ENCODE assay signal across 11 cellular contexts in the genomic region with DNA sequence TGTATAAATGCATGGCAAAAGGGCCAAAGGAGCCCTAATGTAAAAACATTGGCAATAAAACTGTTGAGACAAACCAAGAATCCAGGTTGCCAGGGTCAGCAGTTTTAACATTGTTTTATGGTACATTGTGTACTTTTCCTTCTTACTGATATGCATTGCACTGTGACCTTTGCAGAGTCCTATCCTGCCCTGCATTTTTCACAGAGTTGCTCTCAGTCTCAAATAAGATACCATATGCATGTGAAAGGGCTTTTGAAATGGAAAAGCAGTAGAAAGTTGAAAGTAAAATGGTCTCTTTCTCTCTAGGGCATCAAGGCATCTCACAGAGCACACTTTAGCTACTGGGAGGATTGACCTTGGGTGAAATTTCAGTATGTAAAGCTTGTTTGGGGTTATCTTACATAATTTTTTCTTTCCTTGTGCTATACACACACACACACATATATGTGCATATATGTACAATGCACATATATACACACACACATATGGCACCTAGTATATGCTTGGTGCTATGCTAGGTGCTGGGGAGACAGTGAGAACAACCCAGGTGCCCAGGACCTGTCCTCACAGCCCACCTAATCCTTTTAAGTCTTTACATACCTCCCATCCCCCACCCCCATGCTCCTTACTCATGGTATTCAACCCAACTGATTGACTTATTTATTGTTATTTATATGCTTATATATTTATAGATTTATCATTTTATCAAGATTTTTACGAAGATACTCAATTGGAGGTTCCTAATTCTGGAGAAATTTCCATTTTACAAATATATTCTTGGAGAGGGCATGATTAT. TPM values are rescaled to one million over a fixed set of nuclear protein-coding genes. Genes with fewer than 3 reads are reported as not detected.
DNase-seq lines count a peak whose midpoint lies in the region; ATAC-seq and TF ChIP-seq lines count a peak whose summit lies in the region.
"Had no signal": no experiment of that assay in that cellular context is flagged by ENCODE, and none has a peak within 500 bp of the region (broad histone marks: within the 10 kb centered on the region; RNA-seq: fewer than 3 reads in every experiment).

No MANE protein-coding gene starts in this region.

- H3K79me2 ChIP-seq in KMS-11 (ENCODE audit: insufficient read depth, low read depth) = no peaks in the 10 kb centered on the region

- DNase-seq in activated CD8-positive, alpha-beta memory T cell treated with anti-CD3 and anti-CD28 coated beads, Interleukin-2, amount 10 ng/mL, durations not matched to agents 7 days and 5 days = no peak
- no peak for DNase-seq in activated CD8-positive, alpha-beta memory T cell treated with anti-CD3 and anti-CD28 coated beads, Interleukin-2, amount 50 U/mL, for 4 hours
- DNase-seq in gastrocnemius medialis (no peak), NCI-H1436 (lab: John Stamatoyannopoulos, UW) (no peak), NK-92 (lab: John Stamatoyannopoulos, UW; ENCODE audit: unreplicated experiment) (no peak)
- no peak for DNase-seq in NK-92 treated with Interleukin-12 subunit alpha and Interleukin-12 subunit beta, amount 100 ng/mL, for 24 hours (lab: John Stamatoyannopoulos, UW)
- DNase-seq: activated CD4-positive, alpha-beta T cell treated with anti-CD3 and anti-CD28 coated beads for 48 hours; DMS79 treated with DMSO at 0.1 percent for 48 hours; NCI-H2081 treated with DMSO at 0.1 percent for 48 hours had no signal

- TF ChIP-seq POLR2A in gastrocnemius medialis (IDR thresholded peaks at IDR 0.05) = no peak

- H3K9me3 ChIP-seq in iPS-15b (ENCODE audit: control insufficient read depth, insufficient read depth, low read length) (no peaks in the 10 kb centered on the region), gastrocnemius medialis (no peaks in the 10 kb centered on the region)

- in situ Hi-C loops in gastrocnemius medialis (cut with MboI; ENCODE audit: low sequenced_read_pairs in 4 of 4) = no loop called here

- H3K27ac Mint-ChIP-seq in activated CD8-positive, alpha-beta memory T cell treated with anti-CD3 and anti-CD28 coated beads, Interleukin-2, amount 10 ng/mL, durations not matched to agents 7 days and 5 days = no peak overlapping the region

- no peak overlapping the region for H3K4me3 ChIP-seq in KMS-11 (IDR thresholded peaks at IDR 0.05; ENCODE audit: insufficient read depth, low read depth, low read length)
- peak overlapping the region; percentile 66 for H3K4me3 ChIP-seq in iPS-15b (ENCODE audit: low read depth, low read length)
- peak overlapping the region in 2 of 4 donors; percentile 65 to 89 for H3K4me3 ChIP-seq in gastrocnemius medialis

- peaks cover 6% of the 10 kb centered on the region for H3K9me3 Mint-ChIP-seq in activated CD8-positive, alpha-beta memory T cell treated with anti-CD3 and anti-CD28 coated beads, Interleukin-2, amount 10 ng/mL, durations not matched to agents 7 days and 5 days (ENCODE audit: low read depth)

- no peaks in the 10 kb centered on the region for H3K36me3 Mint-ChIP-seq in activated CD8-positive, alpha-beta memory T cell treated with anti-CD3 and anti-CD28 coated beads, Interleukin-2, amount 10 ng/mL, durations not matched to agents 7 days and 5 days

- H3K36me3 ChIP-seq in KMS-11 (ENCODE audit: insufficient read depth) (no peaks in the 10 kb centered on the region), iPS-15b (ENCODE audit: control insufficient read depth, insufficient read depth, low read length) (no peaks in the 10 kb centered on the region), gastrocnemius medialis (no peaks in the 10 kb centered on the region)

- intact Hi-C loops in gastrocnemius medialis (cut with DNase I; ENCODE audit: low total_unique reads) = loop anchor here (2.0 kb wide), 2 partner anchors 58 to 788 kb away; partner anchors contain the start of gene STAG1

- peaks cover 37% of the 10 kb centered on the region for H3K27me3 Mint-ChIP-seq in activated CD8-positive, alpha-beta memory T cell treated with anti-CD3 and anti-CD28 coated beads, Interleukin-2, amount 10 ng/mL, durations not matched to agents 7 days and 5 days

- H3K4me1 Mint-ChIP-seq in activated CD8-positive, alpha-beta memory T cell treated with anti-CD3 and anti-CD28 coated beads, Interleukin-2, amount 10 ng/mL, durations not matched to agents 7 days and 5 days = peaks cover 9% of the 10 kb centered on the region

- H3K27ac ChIP-seq in KMS-11 = no peak overlapping the region
- peak overlapping the region; percentile 82 to 98 (median 96) for H3K27ac ChIP-seq in gastrocnemius medialis

- H3K4me1 ChIP-seq in KMS-11 (ENCODE audit: low read depth, poor library complexity, severe bottlenecking) (peaks cover 12% of the 10 kb centered on the region), iPS-15b (ENCODE audit: control insufficient read depth, insufficient read depth, low read length) (peaks cover 23% of the 10 kb centered on the region), gastrocnemius medialis (peaks cover 28 to 38% of the 10 kb centered on the region in 2 donors)

- H3K27me3 ChIP-seq in KMS-11 (ENCODE audit: insufficient read depth, low read depth) (no peaks in the 10 kb centered on the region), iPS-15b (ENCODE audit: control insufficient read depth, insufficient read depth, low read length) (no peaks in the 10 kb centered on the region), gastrocnemius medialis (no peaks in the 10 kb centered on the region)

- TF ChIP-seq CTCF in KMS-11 (conservative IDR thresholded peaks at IDR 0.05; ENCODE audit: low read depth, low read length) = no peak
- TF ChIP-seq CTCF in gastrocnemius medialis (IDR thresholded peaks at IDR 0.05 in 4 of 5, conservative IDR thresholded peaks at IDR 0.05 in 1 of 5) = no peak

- H3K4me2 ChIP-seq in KMS-11 = no peak overlapping the region

- H2AFZ ChIP-seq in KMS-11 (ENCODE audit: low read depth) = peak overlapping the region; percentile 41; the same call in 1 of the 2 replicates

- CTCF ChIA-PET in activated CD8-positive, alpha-beta memory T cell treated with anti-CD3 and anti-CD28 coated beads, Interleukin-2, amount 10 ng/mL, durations not matched to agents 7 days and 5 days (lab: Charles Lee) = no interaction called here

- H3K9ac ChIP-seq in KMS-11 = no peak overlapping the region
- no peak overlapping the region for H3K9ac ChIP-seq in iPS-15b (ENCODE audit: low read depth, low read length)

- ATAC-seq in activated CD8-positive, alpha-beta memory T cell treated with anti-CD3 and anti-CD28 coated beads, Interleukin-2, amount 10 ng/mL, durations not matched to agents 7 days and 5 days = no peak
- ATAC-seq in gastrocnemius medialis = no peak

- H4K20me1 ChIP-seq in KMS-11 (ENCODE audit: insufficient read depth) = no peaks in the 10 kb centered on the region

- peak overlapping the region; percentile 62 for H3K4me3 Mint-ChIP-seq in activated CD8-positive, alpha-beta memory T cell treated with anti-CD3 and anti-CD28 coated beads, Interleukin-2, amount 10 ng/mL, durations not matched to agents 7 days and 5 days

RNA-seq across cellular contexts. Expression of gene PPP2R3A, which starts 1.2 kb away (rescaled TPM):
- under 1 TPM in 1 of 2 experiments, not detected in 1; 0.07 TPM for total RNA-seq in activated CD8-positive, alpha-beta memory T cell treated with anti-CD3 and anti-CD28 coated beads, Interleukin-2, amount 10 ng/mL, durations not matched to agents 7 days and 5 days
- 10 to 100 TPM; 16.8 to 30.3 (median 25.6) TPM for total RNA-seq in gastrocnemius medialis

Comparison
In these comparisons a context has a peak if more than half of its experiments do, and no peak if none do; other contexts are left out.
1. RNA of gene PPP2R3A, which starts 1.2 kb away (total RNA-seq): 16.8 to 30.3 TPM in gastrocnemius medialis; 0.07 TPM in activated CD8-positive, alpha-beta memory T cell treated with anti-CD3 and anti-CD28 coated beads, Interleukin-2, amount 10 ng/mL, durations not matched to agents 7 days and 5 days; every median in the first group is over 10 times any median in the second.